10 cellular contexts compared by ENCODE assay signal in genomic region chr12:121872546-121873223, GRCh38. TPM values are rescaled to one million over a fixed set of nuclear protein-coding genes. Genes with fewer than 3 reads are reported as not detected.
DNase-seq lines count a peak whose midpoint lies in the region; ATAC-seq, FAIRE-seq and TF ChIP-seq lines count a peak whose summit lies in the region.
"Had no signal": no experiment of that assay in that cellular context is flagged by ENCODE, and none has a peak within 500 bp of the region (broad histone marks: within the 10 kb centered on the region; RNA-seq: fewer than 3 reads in every experiment).

No MANE protein-coding gene starts in this region.

- no peaks in the 10 kb centered on the region for H3K9me3 Mint-ChIP-seq in activated CD4-positive, alpha-beta T cell treated with anti-CD3 and anti-CD28 coated beads, Interleukin-2, amount 10 ng/mL, durations not matched to agents 24 days and 14 days
- H3K9me3 Mint-ChIP-seq: CD8-positive, alpha-beta memory T cell; T-helper 1 cell treated with Interleukin-12 subunit alpha and Interleukin-12 subunit beta and Interleukin-4 antibody, amounts not matched to agents 30 μg/mL and 1 μg/mL, for 36 hours had no signal

- WGBS in gastroesophageal sphincter (ENCODE audit: low coverage in 1 of 2), 2 donors: 13 to 46% methylated on average over 1 to 3 of the region's 5 CpGs
- WGBS in small intestine, 3 donors: 55 to 67% (median 63%) methylated on average over 5 of the region's 5 CpGs

- ATAC-seq in gastroesophageal sphincter (peak; percentile 81), GM21825 (IDR thresholded peaks at IDR 0.05; ENCODE audit: unreplicated experiment) (no peak)

- intact Hi-C loops in activated CD4-positive, alpha-beta T cell treated with anti-CD3 and anti-CD28 coated beads, Interleukin-2, amount 10 ng/mL, durations not matched to agents 24 days and 14 days (cut with micrococcal nuclease): no loop called here

- H3K36me3 Mint-ChIP-seq in activated CD4-positive, alpha-beta T cell treated with anti-CD3 and anti-CD28 coated beads, Interleukin-2, amount 10 ng/mL, durations not matched to agents 24 days and 14 days (ENCODE audit: low read depth): no peaks in the 10 kb centered on the region
- H3K36me3 Mint-ChIP-seq: CD8-positive, alpha-beta memory T cell had no signal

- H3K27me3 ChIP-seq in SJSA1 (replicated peaks) (no peaks in the 10 kb centered on the region), gastroesophageal sphincter (no peaks in the 10 kb centered on the region), small intestine (ENCODE audit: control insufficient read depth in 2 of 2, insufficient read depth in 2 of 2, low read length in 2 of 2) (no peaks in the 10 kb centered on the region)

- H3K4me1 Mint-ChIP-seq in activated CD4-positive, alpha-beta T cell treated with anti-CD3 and anti-CD28 coated beads, Interleukin-2, amount 10 ng/mL, durations not matched to agents 24 days and 14 days: peaks cover 4% of the 10 kb centered on the region
- H3K4me1 Mint-ChIP-seq: CD8-positive, alpha-beta memory T cell had no signal

- H3K9me3 ChIP-seq in SJSA1 (replicated peaks): no peaks in the 10 kb centered on the region
- no peaks in the 10 kb centered on the region for H3K9me3 ChIP-seq in gastroesophageal sphincter
- H3K9me3 ChIP-seq in small intestine (ENCODE audit: control insufficient read depth, low read depth): no peaks in the 10 kb centered on the region

- no peaks in the 10 kb centered on the region for H3K27me3 Mint-ChIP-seq in activated CD4-positive, alpha-beta T cell treated with anti-CD3 and anti-CD28 coated beads, Interleukin-2, amount 10 ng/mL, durations not matched to agents 24 days and 14 days
- H3K27me3 Mint-ChIP-seq: CD8-positive, alpha-beta memory T cell had no signal

- no peak for TF ChIP-seq POLR2A in gastroesophageal sphincter (IDR thresholded peaks at IDR 0.05)

- FAIRE-seq in small intestine (lab: Jason Lieb, UNC) (no peak), urothelium cell line (lab: Jason Lieb, UNC) (no peak)

- no peak for DNase-seq in activated CD4-positive, alpha-beta T cell treated with anti-CD3 and anti-CD28 coated beads, Interleukin-2, amount 10 ng/mL, durations not matched to agents 24 days and 14 days
- no peak for DNase-seq in activated CD4-positive, alpha-beta T cell treated with anti-CD3 and anti-CD28 coated beads for 1 hour
- DNase-seq in SJSA1 (ENCODE audit: low read depth in 1 of 2, low spot score in 2 of 2): peak; percentile 29 to 50
- peak; percentile 8 for DNase-seq in small intestine
- no peak for DNase-seq in urothelium cell line (ENCODE audit: low spot score)
- DNase-seq in NCI-H2029 (lab: John Stamatoyannopoulos, UW): no peak
- DNase-seq: CD8-positive, alpha-beta memory T cell had no signal

- no peak for TF ChIP-seq EP300 in gastroesophageal sphincter (IDR thresholded peaks at IDR 0.05)

- peak overlapping the region; percentile 70 for H3K27ac Mint-ChIP-seq in activated CD4-positive, alpha-beta T cell treated with anti-CD3 and anti-CD28 coated beads, Interleukin-2, amount 10 ng/mL, durations not matched to agents 24 days and 14 days
- H3K27ac Mint-ChIP-seq: T-helper 1 cell treated with Interleukin-12 subunit alpha and Interleukin-12 subunit beta and Interleukin-4 antibody, amounts not matched to agents 30 μg/mL and 1 μg/mL, for 36 hours had no signal

- H3K4me3 Mint-ChIP-seq in activated CD4-positive, alpha-beta T cell treated with anti-CD3 and anti-CD28 coated beads, Interleukin-2, amount 10 ng/mL, durations not matched to agents 24 days and 14 days: no peak overlapping the region
- H3K4me3 Mint-ChIP-seq: CD8-positive, alpha-beta memory T cell; T-helper 1 cell treated with Interleukin-12 subunit alpha and Interleukin-12 subunit beta and Interleukin-4 antibody, amounts not matched to agents 30 μg/mL and 1 μg/mL, for 36 hours had no signal

- H3K4me1 ChIP-seq in SJSA1 (replicated peaks) (peaks cover 9% of the 10 kb centered on the region), gastroesophageal sphincter (no peaks in the 10 kb centered on the region), small intestine (ENCODE audit: control insufficient read depth in 2 of 2, insufficient read depth in 1 of 2, low read depth in 1 of 2, low read length in 1 of 2) (no peaks in the 10 kb centered on the region)

- H3K4me3 ChIP-seq in SJSA1 (no peak overlapping the region), gastroesophageal sphincter (no peak overlapping the region), small intestine (ENCODE audit: low read depth in 1 of 2, low read length in 2 of 2) (no peak overlapping the region)

- no peak for TF ChIP-seq CTCF in gastroesophageal sphincter (IDR thresholded peaks at IDR 0.05)

- H3K27ac ChIP-seq in SJSA1 (no peak overlapping the region), gastroesophageal sphincter (peak overlapping the region in 3 of 4 donors; percentile 47 to 56 (median 54)), small intestine (ENCODE audit: low read depth in 1 of 2, low read length in 1 of 2) (peak overlapping the region in 1 of 2 donors; percentile 40)

- H3K36me3 ChIP-seq in SJSA1 (no peaks in the 10 kb centered on the region), gastroesophageal sphincter (no peaks in the 10 kb centered on the region), small intestine (ENCODE audit: control insufficient read depth in 2 of 2, insufficient read depth in 2 of 2, low read length in 2 of 2) (no peaks in the 10 kb centered on the region)

RNA-seq across cellular contexts. Expression of gene HPD, which starts 14.0 kb away (rescaled TPM):
- not detected in 2 replicates for total RNA-seq in activated CD4-positive, alpha-beta T cell treated with anti-CD3 and anti-CD28 coated beads, Interleukin-2, amount 10 ng/mL, durations not matched to agents 24 days and 14 days
- total RNA-seq in SJSA1 (2014; rRNA removed; shearing (Covaris generic)): 0.11 TPM in 1 of 2 replicates, not detected in the other
- total RNA-seq in gastroesophageal sphincter: 1 to 10 TPM in 3 of 4 donors, not detected in 1; 1.2 to 5.0 (median 2.6) TPM
- under 1 TPM in 1 of 3 donors, not detected in 2; 0.78 TPM for polyA plus RNA-seq in small intestine
- total RNA-seq: CD8-positive, alpha-beta memory T cell had no signal
- polyA plus RNA-seq: CD8-positive, alpha-beta memory T cell had no signal

RNA-seq across cellular contexts. Expression of gene PSMD9, which starts 15.9 kb away (rescaled TPM):
- total RNA-seq in activated CD4-positive, alpha-beta T cell treated with anti-CD3 and anti-CD28 coated beads, Interleukin-2, amount 10 ng/mL, durations not matched to agents 24 days and 14 days: 63.8 and 69.9 TPM in 2 replicates
- total RNA-seq in SJSA1 (2014; rRNA removed; shearing (Covaris generic)): 63.4 and 150 TPM in 2 replicates
- 10 to 100 TPM; 54.8 to 79.5 (median 70.7) TPM for total RNA-seq in gastroesophageal sphincter
- polyA plus RNA-seq in small intestine: 100 to 1,000 TPM in 1 of 3 donors, 10 to 100 TPM in 2; 80.5 to 123 (median 97.5) TPM

RNA-seq across cellular contexts. Expression of gene CFAP251, which starts 45.7 kb away (rescaled TPM):
- total RNA-seq in activated CD4-positive, alpha-beta T cell treated with anti-CD3 and anti-CD28 coated beads, Interleukin-2, amount 10 ng/mL, durations not matched to agents 24 days and 14 days: 0.85 and 1.1 TPM in 2 replicates
- total RNA-seq in SJSA1 (2014; rRNA removed; shearing (Covaris generic)): 10.2 and 13.8 TPM in 2 replicates
- 1 to 10 TPM in 3 of 4 donors, under 1 TPM in 1; 0.35 to 1.9 (median 1.2) TPM for total RNA-seq in gastroesophageal sphincter
- under 1 TPM in 2 of 3 donors, not detected in 1; 0.34 to 0.67 TPM for polyA plus RNA-seq in small intestine
- polyA plus RNA-seq: CD8-positive, alpha-beta memory T cell had no signal

Comparison
In these comparisons a context has a peak if more than half of its experiments do, and no peak if none do; other contexts are left out.
1. DNase-seq: peak in SJSA1 (2 of 2) and small intestine (single experiment); none in activated CD4-positive, alpha-beta T cell treated with anti-CD3 and anti-CD28 coated beads, Interleukin-2, amount 10 ng/mL, durations not matched to agents 24 days and 14 days (single experiment), activated CD4-positive, alpha-beta T cell treated with anti-CD3 and anti-CD28 coated beads for 1 hour (single experiment), urothelium cell line (single experiment) and NCI-H2029 (single experiment).